Comparison of ENCODE assay signal across 8 cellular contexts in the genomic region with DNA sequence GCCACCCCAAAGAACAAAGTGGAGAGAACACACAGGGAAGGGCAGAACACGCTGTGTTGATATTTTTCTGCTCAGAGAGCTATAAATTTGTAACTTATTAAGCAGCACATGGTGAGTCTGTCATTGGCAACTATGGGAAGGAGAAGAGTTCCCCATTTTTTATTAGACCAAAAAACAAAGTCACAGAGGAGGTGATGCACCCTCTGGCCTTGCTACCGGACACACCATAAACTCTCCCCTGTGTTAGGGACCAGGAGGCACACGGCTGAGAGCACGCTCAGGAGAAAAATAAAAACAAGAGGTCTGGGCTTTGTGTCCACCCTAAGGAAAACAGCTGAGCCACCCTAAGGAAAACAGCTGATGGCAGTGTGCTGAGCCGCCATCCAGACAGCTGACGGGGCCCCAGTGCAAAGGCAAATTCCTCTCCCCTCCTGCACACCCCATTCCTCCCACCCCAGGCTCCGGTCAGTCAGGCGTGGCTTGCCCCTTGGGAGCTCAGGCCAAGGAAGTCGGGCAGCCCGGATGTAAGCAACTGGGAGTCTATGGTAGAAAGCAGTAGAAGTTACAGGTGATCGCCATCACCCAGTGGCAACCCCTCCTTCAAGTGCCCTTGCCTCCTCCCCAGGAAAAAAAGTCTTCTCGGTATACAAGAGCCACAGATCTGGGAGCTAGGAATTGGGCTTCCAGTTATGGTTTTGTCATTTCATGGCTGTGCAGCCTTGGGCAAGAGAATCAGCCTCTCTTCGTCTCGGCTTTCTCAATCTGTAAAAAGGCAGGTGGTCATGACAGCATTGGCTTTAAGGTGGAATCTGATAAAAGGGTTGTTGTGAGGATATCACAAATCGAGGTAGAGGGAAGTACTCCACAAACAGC. TPM values are rescaled to one million over a fixed set of nuclear protein-coding genes. Genes with fewer than 3 reads are reported as not detected.
DNase-seq lines count a peak whose midpoint lies in the region; ATAC-seq and TF ChIP-seq lines count a peak whose summit lies in the region.

No MANE protein-coding gene starts in this region.

- in situ Hi-C loops in Panc1 (cut with HindIII; ENCODE audit: low pct_unique_long_range_greater_than_20kb, low sequenced_read_pairs) = no loop called here

- H3K27me3 ChIP-seq in AG04450 (ENCODE audit: control insufficient read depth, insufficient read depth, low read length) (no peaks in the 10 kb centered on the region), Panc1 (ENCODE audit: control insufficient read depth, insufficient read depth, low read length) (no peaks in the 10 kb centered on the region), WERI-Rb-1 (ENCODE audit: insufficient read depth, low read depth, severe bottlenecking) (no peaks in the 10 kb centered on the region)

- peaks cover 76% of the 10 kb centered on the region for H3K4me1 Mint-ChIP-seq in endothelial cell (ENCODE audit: unreplicated experiment)
- peaks cover 61 to 65% of the 10 kb centered on the region in 2 donors for H3K4me1 Mint-ChIP-seq in natural killer cell treated with Interleukin-12 subunit alpha and Interleukin-12 subunit beta and Interleukin-15 and Interleukin-18, amount 100 ng/mL, for 72 hours (ENCODE audit: low read depth in 2 of 2)

- POLR2A ChIA-PET in AG04450 (lab: Yijun Ruan, JAX) = interaction anchor here (1.3 to 10.0 kb wide), 6 partner anchors 16 to 67 kb away, joined by 3 to 118 read pairs (median 20); partner anchors contain the start of genes RNU4-1, RNU4-2 and RPLP0
- POLR2A ChIA-PET in Panc1 (lab: Charles Lee) = interaction anchor here (0.6 to 2.3 kb wide), 7 partner anchors 11 to 62 kb away, joined by 3 to 20 read pairs (median 3); partner anchors contain the start of genes RNU4-2 and RPLP0

- H3K27ac ChIP-seq in AG04450 (ENCODE audit: low read depth, low read length) (peak overlapping the region; percentile 31), Panc1 (ENCODE audit: low read length) (peak overlapping the region; percentile 100), WERI-Rb-1 (no peak overlapping the region)

- CTCF ChIA-PET in AG04450 (lab: Charles Lee) (interaction anchor here (0.6 to 21.8 kb wide), 6 partner anchors 23 to 168 kb away, joined by 3 to 685 read pairs (median 6); partner anchors contain the start of gene RPLP0), Panc1 (lab: Charles Lee) (interaction anchor here (0.6 to 3.9 kb wide), 4 partner anchors 9 to 43 kb away, joined by 3 to 22 read pairs (median 3); no protein-coding TSS in a partner anchor)

- intact Hi-C loops in Panc1 (cut with micrococcal nuclease; ENCODE audit: unreplicated experiment) = no loop called here

- no peak for TF ChIP-seq CTCF in AG04450 (IDR thresholded peaks at IDR 0.05; ENCODE audit: low read depth, low read length)
- no peak for TF ChIP-seq CTCF in Panc1 (IDR thresholded peaks at IDR 0.05)
- TF ChIP-seq CTCF in endothelial cell (IDR thresholded peaks at IDR 0.05; ENCODE audit: unreplicated experiment) = no peak
- no peak for TF ChIP-seq CTCF in WERI-Rb-1 (IDR thresholded peaks at IDR 0.05; ENCODE audit: low read depth, low read length)

- H3K9me3 Mint-ChIP-seq in endothelial cell (ENCODE audit: unreplicated experiment) = no peaks in the 10 kb centered on the region
- H3K9me3 Mint-ChIP-seq in natural killer cell treated with Interleukin-12 subunit alpha and Interleukin-12 subunit beta and Interleukin-15 and Interleukin-18, amount 100 ng/mL, for 72 hours = no peaks in the 10 kb centered on the region

- TSS peak; percentile 65 for BruUV-seq in Panc1 (replicated peaks; lab: Mats Ljungman, UMichigan)

- H3K27me3 Mint-ChIP-seq in endothelial cell (ENCODE audit: unreplicated experiment) = peaks cover 9% of the 10 kb centered on the region
- H3K27me3 Mint-ChIP-seq in natural killer cell treated with Interleukin-12 subunit alpha and Interleukin-12 subunit beta and Interleukin-15 and Interleukin-18, amount 100 ng/mL, for 72 hours = no peaks in the 10 kb centered on the region

- peak overlapping the region; percentile 77 for H3K4me3 ChIP-seq in AG04450 (ENCODE audit: low read depth, low read length)
- peak overlapping the region; percentile 87 to 92 for H3K4me3 ChIP-seq in Panc1 (ENCODE audit: low read depth in 2 of 2, low read length in 2 of 2)
- H3K4me3 ChIP-seq in WERI-Rb-1 (ENCODE audit: low read depth, low read length) = no peak overlapping the region

- H3K9me3 ChIP-seq in AG04450 (ENCODE audit: control insufficient read depth, insufficient read depth, low read length) (no peaks in the 10 kb centered on the region; the same call in 1 of the 2 replicates), Panc1 (ENCODE audit: control insufficient read depth, insufficient read depth, low read depth, low read length) (no peaks in the 10 kb centered on the region), WERI-Rb-1 (ENCODE audit: severe bottlenecking) (no peaks in the 10 kb centered on the region)

- no peak; the same call in 1 of the 2 replicates for ATAC-seq in Panc1
- ATAC-seq in natural killer cell treated with Interleukin-12 subunit alpha and Interleukin-12 subunit beta and Interleukin-15 and Interleukin-18, amount 100 ng/mL, for 72 hours = no peak
- ATAC-seq in HG02870 (IDR thresholded peaks at IDR 0.05; ENCODE audit: unreplicated experiment) = no peak

- peaks cover 57% of the 10 kb centered on the region for H3K4me1 ChIP-seq in Panc1 (ENCODE audit: control insufficient read depth, insufficient read depth, low read length)

- peaks cover 13% of the 10 kb centered on the region for H3K36me3 ChIP-seq in Panc1 (ENCODE audit: control insufficient read depth, insufficient read depth, low read length)
- H3K36me3 ChIP-seq in WERI-Rb-1 = no peaks in the 10 kb centered on the region

- peak overlapping the region; percentile 68 for H3K27ac Mint-ChIP-seq in endothelial cell (ENCODE audit: unreplicated experiment)
- H3K27ac Mint-ChIP-seq in natural killer cell treated with Interleukin-12 subunit alpha and Interleukin-12 subunit beta and Interleukin-15 and Interleukin-18, amount 100 ng/mL, for 72 hours = peak overlapping the region; percentile 81 to 96

- DNase-seq in AG04450 (ENCODE audit: low read depth, low spot score) (no peak), Panc1 (ENCODE audit: low read depth, low spot score) (no peak), endothelial cell (ENCODE audit: low spot score) (no peak), putamen (ENCODE audit: low spot score) (no peak), WERI-Rb-1 (no peak), SW480 (ENCODE audit: low spot score) (no peak)
- DNase-seq in natural killer cell treated with Interleukin-12 subunit alpha and Interleukin-12 subunit beta and Interleukin-15 and Interleukin-18, amount 100 ng/mL, for 72 hours (ENCODE audit: low spot score) = peak; percentile 56

- H3K36me3 Mint-ChIP-seq in endothelial cell (ENCODE audit: low read depth, unreplicated experiment) = peaks cover 9% of the 10 kb centered on the region
- H3K36me3 Mint-ChIP-seq in natural killer cell treated with Interleukin-12 subunit alpha and Interleukin-12 subunit beta and Interleukin-15 and Interleukin-18, amount 100 ng/mL, for 72 hours = peaks cover 5% of the 10 kb centered on the region

- peak overlapping the region; percentile 100 for H3K4me3 Mint-ChIP-seq in endothelial cell (ENCODE audit: unreplicated experiment)
- peak overlapping the region; percentile 98 for H3K4me3 Mint-ChIP-seq in natural killer cell treated with Interleukin-12 subunit alpha and Interleukin-12 subunit beta and Interleukin-15 and Interleukin-18, amount 100 ng/mL, for 72 hours

RNA-seq across cellular contexts. Expression of gene PXN, which starts 2.4 kb away (rescaled TPM):
- 35.0 and 48.1 TPM in 2 replicates for polyA plus RNA-seq in AG04450 (2011; rRNA removed)
- polyA minus RNA-seq in AG04450 (2011; rRNA and poly(A)+ RNA removed) = 37.7 and 60.7 TPM in 2 replicates
- 484 TPM for total RNA-seq in Panc1 (2021; ENCODE audit: unreplicated experiment)
- 478 TPM for polyA plus RNA-seq in Panc1 (2012; ENCODE audit: insufficient read length)
- total RNA-seq in endothelial cell (ENCODE audit: unreplicated experiment) = 227 TPM
- total RNA-seq in natural killer cell treated with Interleukin-12 subunit alpha and Interleukin-12 subunit beta and Interleukin-15 and Interleukin-18, amount 100 ng/mL, for 72 hours = 100 to 1,000 TPM; 133 to 160 TPM

RNA-seq across cellular contexts. Expression of gene RNU4-2, which starts 28.6 kb away (rescaled TPM):
- under 0.01 TPM in 2 replicates for polyA plus RNA-seq in AG04450 (2011; rRNA removed)
- under 0.01 TPM in 2 replicates for polyA minus RNA-seq in AG04450 (2011; rRNA and poly(A)+ RNA removed)
- 2,061 TPM for total RNA-seq in Panc1 (2021; ENCODE audit: unreplicated experiment)
- polyA plus RNA-seq in Panc1 (2012; ENCODE audit: insufficient read length) = 6.1 TPM
- total RNA-seq in endothelial cell (ENCODE audit: unreplicated experiment) = 7,223 TPM
- total RNA-seq in natural killer cell treated with Interleukin-12 subunit alpha and Interleukin-12 subunit beta and Interleukin-15 and Interleukin-18, amount 100 ng/mL, for 72 hours = 1,000 to 10,000 TPM; 6,345 to 8,722 TPM

RNA-seq across cellular contexts. Expression of gene RNU4-1, which starts 29.9 kb away (rescaled TPM):
- under 0.01 TPM in 1 of 2 replicates, not detected in the other for polyA plus RNA-seq in AG04450 (2011; rRNA removed)
- under 0.01 TPM in 2 replicates for polyA minus RNA-seq in AG04450 (2011; rRNA and poly(A)+ RNA removed)
- total RNA-seq in Panc1 (2021; ENCODE audit: unreplicated experiment) (1,565 TPM), endothelial cell (ENCODE audit: unreplicated experiment) (6,066 TPM)
- 4.7 TPM for polyA plus RNA-seq in Panc1 (2012; ENCODE audit: insufficient read length)
- total RNA-seq in natural killer cell treated with Interleukin-12 subunit alpha and Interleukin-12 subunit beta and Interleukin-15 and Interleukin-18, amount 100 ng/mL, for 72 hours = 1,000 to 10,000 TPM; 1,386 to 2,161 TPM

RNA-seq across cellular contexts. Expression of gene SIRT4, which starts 39.0 kb away (rescaled TPM):
- polyA plus RNA-seq in AG04450 (2011; rRNA removed) = 1.4 and 1.9 TPM in 2 replicates
- 1.6 and 2.6 TPM in 2 replicates for polyA minus RNA-seq in AG04450 (2011; rRNA and poly(A)+ RNA removed)
- total RNA-seq in Panc1 (2021; ENCODE audit: unreplicated experiment) = 1.5 TPM
- polyA plus RNA-seq in Panc1 (2012; ENCODE audit: insufficient read length) = 2.0 TPM
- 1.8 TPM for total RNA-seq in endothelial cell (ENCODE audit: unreplicated experiment)
- total RNA-seq in natural killer cell treated with Interleukin-12 subunit alpha and Interleukin-12 subunit beta and Interleukin-15 and Interleukin-18, amount 100 ng/mL, for 72 hours = 1 to 10 TPM; 2.4 to 2.6 TPM
